ENCODE assay signal across 33 cellular contexts in genomic region chr6:61868507-61869080, GRCh38.
"Had no signal": no experiment of that assay in that cellular context is flagged by ENCODE, and none has a peak within 500 bp of the region (broad histone marks: within the 10 kb centered on the region; RNA-seq: fewer than 3 reads in every experiment).

No MANE protein-coding gene starts in this region.

- H3K27me3 ChIP-seq: ascending aorta, MG63, Peyer's patch had no signal

- DNase-seq: activated B cell treated with CpG ODN at 0.5 μM for 24 hours; activated CD4-positive, alpha-beta memory T cell treated with anti-CD3 and anti-CD28 coated beads for 36 hours; activated CD4-positive, alpha-beta T cell treated with anti-CD3 and anti-CD28 coated beads for 4 hours; activated CD4-positive, alpha-beta T cell treated with anti-CD3 and anti-CD28 coated beads, Interleukin-2, amount 50 U/mL, for 1 hour; activated CD4-positive, CD25-positive, alpha-beta regulatory T cell treated with anti-CD3 and anti-CD28 coated beads, Interleukin-2, amount 50 U/mL, for 72 hours; activated CD8-positive, alpha-beta memory T cell treated with anti-CD3 and anti-CD28 coated beads for 24 hours; activated CD8-positive, alpha-beta memory T cell treated with anti-CD3 and anti-CD28 coated beads, Interleukin-2, amount 10 ng/mL, durations not matched to agents 7 days and 5 days; activated CD8-positive, alpha-beta memory T cell treated with anti-CD3 and anti-CD28 coated beads, Interleukin-2, amount 50 U/mL, for 48 hours; activated effector memory CD4-positive, alpha-beta T cell treated with Interleukin-2 at 50 U/mL for 16 hours; activated naive CD4-positive, alpha-beta T cell treated with anti-CD3 and anti-CD28 coated beads, Interleukin-2, amount 10 ng/mL, durations not matched to agents 7 days and 5 days; activated naive CD8-positive, alpha-beta T cell treated with anti-CD3 and anti-CD28 coated beads, Interleukin-2, amount 50 U/mL, for 24 hours; activated T-cell treated with anti-CD3 and anti-CD28 coated beads, Interleukin-2, amount 50 U/mL, for 48 hours; Kasumi-1; KG1; MG63; NCI-H1048; NCI-H1105 treated with DMSO at 0.1 percent for 48 hours; NCI-H1436; NCI-H1694; NCI-H1930; NCI-H2081 treated with DMSO at 0.1 percent for 48 hours; NCI-H226; NCI-H446 treated with DMSO at 0.1 percent for 48 hours; NCI-H524; NCI-H69; PC-3; Peyer's patch; Right ventricle myocardium superior; RPMI8226 had no signal

- H3K36me3 Mint-ChIP-seq: activated CD4-positive, alpha-beta memory T cell treated with anti-CD3 and anti-CD28 coated beads for 36 hours; activated CD8-positive, alpha-beta memory T cell treated with anti-CD3 and anti-CD28 coated beads, Interleukin-2, amount 10 ng/mL, durations not matched to agents 7 days and 5 days; activated naive CD4-positive, alpha-beta T cell treated with anti-CD3 and anti-CD28 coated beads, Interleukin-2, amount 10 ng/mL, durations not matched to agents 7 days and 5 days; activated naive CD8-positive, alpha-beta T cell had no signal

- H3K27ac ChIP-seq: ascending aorta, Peyer's patch had no signal

- H3K4me1 ChIP-seq: ascending aorta, Peyer's patch had no signal

- H3K4me3 ChIP-seq: ascending aorta, MG63, Peyer's patch had no signal

- H3K4me3 Mint-ChIP-seq: activated B cell treated with CpG ODN at 0.5 μM for 24 hours; activated CD4-positive, alpha-beta memory T cell treated with anti-CD3 and anti-CD28 coated beads for 36 hours; activated CD8-positive, alpha-beta memory T cell treated with anti-CD3 and anti-CD28 coated beads, Interleukin-2, amount 10 ng/mL, durations not matched to agents 7 days and 5 days; activated naive CD4-positive, alpha-beta T cell treated with anti-CD3 and anti-CD28 coated beads, Interleukin-2, amount 10 ng/mL, durations not matched to agents 7 days and 5 days; activated naive CD8-positive, alpha-beta T cell; activated naive CD8-positive, alpha-beta T cell treated with anti-CD3 and anti-CD28 coated beads, Interleukin-2, amount 50 U/mL, for 24 hours; T-helper 1 cell treated with Interleukin-12 subunit alpha and Interleukin-12 subunit beta and Interleukin-4 antibody, amounts not matched to agents 30 μg/mL and 1 μg/mL, for 36 hours; T-helper 2 cell treated with Interferon-gamma antibody and Interleukin-4, amounts not matched to agents 5 μg/mL and 100 μg/mL, for 36 hours had no signal

- H3K9me3 ChIP-seq: ascending aorta, MG63, Peyer's patch had no signal

- ATAC-seq: activated CD8-positive, alpha-beta memory T cell treated with anti-CD3 and anti-CD28 coated beads, Interleukin-2, amount 10 ng/mL, durations not matched to agents 7 days and 5 days; activated naive CD8-positive, alpha-beta T cell treated with anti-CD3 and anti-CD28 coated beads, Interleukin-2, amount 50 U/mL, for 24 hours; PC-3 had no signal

- H3K27me3 Mint-ChIP-seq: activated B cell treated with CpG ODN at 0.5 μM for 24 hours; activated CD4-positive, alpha-beta memory T cell treated with anti-CD3 and anti-CD28 coated beads for 36 hours; activated CD8-positive, alpha-beta memory T cell treated with anti-CD3 and anti-CD28 coated beads, Interleukin-2, amount 10 ng/mL, durations not matched to agents 7 days and 5 days; activated naive CD4-positive, alpha-beta T cell treated with anti-CD3 and anti-CD28 coated beads, Interleukin-2, amount 10 ng/mL, durations not matched to agents 7 days and 5 days; activated naive CD8-positive, alpha-beta T cell; activated naive CD8-positive, alpha-beta T cell treated with anti-CD3 and anti-CD28 coated beads, Interleukin-2, amount 50 U/mL, for 24 hours had no signal

- H3K4me1 Mint-ChIP-seq: activated CD8-positive, alpha-beta memory T cell treated with anti-CD3 and anti-CD28 coated beads, Interleukin-2, amount 10 ng/mL, durations not matched to agents 7 days and 5 days; activated naive CD4-positive, alpha-beta T cell treated with anti-CD3 and anti-CD28 coated beads, Interleukin-2, amount 10 ng/mL, durations not matched to agents 7 days and 5 days; activated naive CD8-positive, alpha-beta T cell treated with anti-CD3 and anti-CD28 coated beads, Interleukin-2, amount 50 U/mL, for 24 hours had no signal

- H3K27ac Mint-ChIP-seq: activated B cell treated with CpG ODN at 0.5 μM for 24 hours; activated CD4-positive, alpha-beta memory T cell treated with anti-CD3 and anti-CD28 coated beads for 36 hours; activated CD8-positive, alpha-beta memory T cell treated with anti-CD3 and anti-CD28 coated beads, Interleukin-2, amount 10 ng/mL, durations not matched to agents 7 days and 5 days; activated naive CD4-positive, alpha-beta T cell treated with anti-CD3 and anti-CD28 coated beads, Interleukin-2, amount 10 ng/mL, durations not matched to agents 7 days and 5 days; activated naive CD8-positive, alpha-beta T cell; activated naive CD8-positive, alpha-beta T cell treated with anti-CD3 and anti-CD28 coated beads, Interleukin-2, amount 50 U/mL, for 24 hours; T-helper 1 cell treated with Interleukin-12 subunit alpha and Interleukin-12 subunit beta and Interleukin-4 antibody, amounts not matched to agents 30 μg/mL and 1 μg/mL, for 36 hours; T-helper 2 cell treated with Interferon-gamma antibody and Interleukin-4, amounts not matched to agents 5 μg/mL and 100 μg/mL, for 36 hours had no signal

- H3K36me3 ChIP-seq: ascending aorta, MG63, Peyer's patch had no signal
